32 cellular contexts compared by ENCODE assay signal in genomic region chr10:1559731-1560130, GRCh38.
"Had no signal": no experiment of that assay in that cellular context is flagged by ENCODE, and none has a peak within 500 bp of the region (broad histone marks: within the 10 kb centered on the region; RNA-seq: fewer than 3 reads in every experiment).

No MANE protein-coding gene starts in this region.

- ATAC-seq: activated naive CD8-positive, alpha-beta T cell treated with anti-CD3 and anti-CD28 coated beads, Interleukin-2, amount 50 U/mL, for 24 hours; activated T-cell treated with anti-CD3 and anti-CD28 coated beads, Interleukin-2, amount 50 U/mL, for 4 hours; PC-3; Right ventricle myocardium inferior; SK-N-SH treated with all-trans-retinoic acid at 6 μM for 48 hours had no signal

- H3K4me2 ChIP-seq: KMS-11 had no signal

- H3K27ac ChIP-seq: KMS-11, RWPE1, VCaP had no signal

- DNase-seq: activated B cell treated with CpG ODN at 0.5 μM for 24 hours; activated CD4-positive, alpha-beta memory T cell treated with anti-CD3 and anti-CD28 coated beads for 36 hours; activated CD4-positive, alpha-beta T cell treated with anti-CD3 and anti-CD28 coated beads for 4 hours; activated CD4-positive, alpha-beta T cell treated with anti-CD3 and anti-CD28 coated beads, Interleukin-2, amount 50 U/mL, for 1 hour; activated CD4-positive, CD25-positive, alpha-beta regulatory T cell treated with anti-CD3 and anti-CD28 coated beads, Interleukin-2, amount 50 U/mL, for 72 hours; activated CD8-positive, alpha-beta memory T cell treated with anti-CD3 and anti-CD28 coated beads, Interleukin-2, amount 50 U/mL, for 4 hours; activated gamma-delta T cell treated with Interleukin-2 at 50 U/mL for 16 hours; activated naive CD4-positive, alpha-beta T cell treated with anti-CD3 and anti-CD28 coated beads, Interleukin-2, amount 10 ng/mL, durations not matched to agents 7 days and 5 days; activated naive CD8-positive, alpha-beta T cell treated with anti-CD3 and anti-CD28 coated beads, Interleukin-2, amount 50 U/mL, for 24 hours; activated T-cell treated with anti-CD3 and anti-CD28 coated beads for 4 hours; activated T-cell treated with anti-CD3 and anti-CD28 coated beads, Interleukin-2, amount 50 U/mL, for 4 hours; anterior cingulate cortex; NCI-H1105; NCI-H1417 treated with DMSO at 0.1 percent for 48 hours; NCI-H1694 treated with DMSO at 0.1 percent for 48 hours; NCI-H2029; NCI-H2107; NCI-H2171; NCI-H446 treated with DMSO at 0.1 percent for 48 hours; NCI-H524; NCI-H69; NK-92 treated with Interleukin-12 subunit alpha and Interleukin-12 subunit beta, amount 100 ng/mL, for 24 hours; PC-3; SIG-M5; T-helper 1 cell; T-helper 2 cell; T-helper 9 cell had no signal
